8 cellular contexts compared by ENCODE assay signal in genomic region chr9:130054428-130054786, GRCh38. TPM values are rescaled to one million over a fixed set of nuclear protein-coding genes. Genes with fewer than 3 reads are reported as not detected.
DNase-seq lines count a peak whose midpoint lies in the region; ATAC-seq lines count a peak whose summit lies in the region.

No MANE protein-coding gene starts in this region.

- DNase-seq in NCI-H1417 (lab: John Stamatoyannopoulos, UW) (peak in 2 of 3 experiments; percentile 46 to 53), NCI-H1417 treated with DMSO at 0.1 percent for 48 hours (lab: John Stamatoyannopoulos, UW) (no peak), immature natural killer cell (no peak), substantia nigra (lab: John Stamatoyannopoulos, UW) (no peak), NCI-H345 treated with DMSO at 0.1 percent for 48 hours (lab: John Stamatoyannopoulos, UW; ENCODE audit: unreplicated experiment) (no peak)
- DNase-seq in activated naive CD8-positive, alpha-beta T cell treated with anti-CD3 and anti-CD28 coated beads, Interleukin-2, amount 50 U/mL, for 24 hours, result no peak
- DNase-seq in stimulated activated CD4-positive, alpha-beta T cell treated with anti-CD3 and anti-CD28 coated beads, Interleukin-4, amount 100 ng/mL, for 24 hours, result no peak

- H3K9me3 Mint-ChIP-seq in activated naive CD8-positive, alpha-beta T cell treated with anti-CD3 and anti-CD28 coated beads, Interleukin-2, amount 50 U/mL, for 24 hours, result no peaks in the 10 kb centered on the region
- H3K9me3 Mint-ChIP-seq in immature natural killer cell, result no peaks in the 10 kb centered on the region

- ATAC-seq in activated naive CD8-positive, alpha-beta T cell treated with anti-CD3 and anti-CD28 coated beads, Interleukin-2, amount 50 U/mL, for 24 hours, result no peak
- no peak for ATAC-seq in GM21423 (IDR thresholded peaks at IDR 0.05; ENCODE audit: unreplicated experiment)

- peak overlapping the region; percentile 94 for H3K4me3 Mint-ChIP-seq in activated naive CD8-positive, alpha-beta T cell treated with anti-CD3 and anti-CD28 coated beads, Interleukin-2, amount 50 U/mL, for 24 hours
- peak overlapping the region; percentile 91 to 93 (median 92) for H3K4me3 Mint-ChIP-seq in immature natural killer cell

- no peaks in the 10 kb centered on the region for H3K27me3 Mint-ChIP-seq in activated naive CD8-positive, alpha-beta T cell treated with anti-CD3 and anti-CD28 coated beads, Interleukin-2, amount 50 U/mL, for 24 hours
- H3K27me3 Mint-ChIP-seq in immature natural killer cell (ENCODE audit: low read depth in 3 of 3), result peaks cover 0 to 5% (median 2%) of the 10 kb centered on the region in 3 donors

- H3K27ac Mint-ChIP-seq in activated naive CD8-positive, alpha-beta T cell treated with anti-CD3 and anti-CD28 coated beads, Interleukin-2, amount 50 U/mL, for 24 hours, result peak overlapping the region; percentile 90
- peak overlapping the region; percentile 89 to 94 (median 92) for H3K27ac Mint-ChIP-seq in immature natural killer cell

- peak overlapping the region; percentile 84 for H3K27ac ChIP-seq in substantia nigra (ENCODE audit: low read depth, low read length, poor library complexity, severe bottlenecking)

- peaks cover 44% of the 10 kb centered on the region for H3K4me1 Mint-ChIP-seq in activated naive CD8-positive, alpha-beta T cell treated with anti-CD3 and anti-CD28 coated beads, Interleukin-2, amount 50 U/mL, for 24 hours
- H3K4me1 Mint-ChIP-seq in immature natural killer cell, result peaks cover 26 to 27% of the 10 kb centered on the region in 2 donors

- peaks cover 11% of the 10 kb centered on the region for H3K36me3 Mint-ChIP-seq in activated naive CD8-positive, alpha-beta T cell treated with anti-CD3 and anti-CD28 coated beads, Interleukin-2, amount 50 U/mL, for 24 hours (ENCODE audit: low read depth)
- peaks cover 0 to 4% (median 0%) of the 10 kb centered on the region in 3 donors for H3K36me3 Mint-ChIP-seq in immature natural killer cell

RNA-seq across cellular contexts. Expression of gene GPR107, which starts 0.7 kb away (rescaled TPM):
- 1 to 10 TPM; 3.4 to 9.5 (median 5.9) TPM for polyA plus RNA-seq in immature natural killer cell

RNA-seq across cellular contexts. Expression of gene FNBP1, which starts 11.4 kb away (rescaled TPM):
- polyA plus RNA-seq in immature natural killer cell, result 100 to 1,000 TPM; 113 to 136 (median 135) TPM

Comparison
In these comparisons a context has a peak if more than half of its experiments do, and no peak if none do; other contexts are left out.
1. DNase-seq: peak in NCI-H1417 (2 of 3); none in NCI-H1417 treated with DMSO at 0.1 percent for 48 hours (single experiment), activated naive CD8-positive, alpha-beta T cell treated with anti-CD3 and anti-CD28 coated beads, Interleukin-2, amount 50 U/mL, for 24 hours (single experiment), immature natural killer cell (0 of 3), substantia nigra (0 of 49), NCI-H345 treated with DMSO at 0.1 percent for 48 hours (single experiment) and stimulated activated CD4-positive, alpha-beta T cell treated with anti-CD3 and anti-CD28 coated beads, Interleukin-4, amount 100 ng/mL, for 24 hours (single experiment).